8 cellular contexts compared by ENCODE assay signal in genomic region chr2:131682122-131682944, GRCh38.
DNase-seq lines count a peak whose midpoint lies in the region; ATAC-seq and TF ChIP-seq lines count a peak whose summit lies in the region.

No MANE protein-coding gene starts in this region.

- H3K9me2 ChIP-seq in Karpas-422 (replicated peaks; ENCODE audit: insufficient read depth, low read length) = no peaks in the 10 kb centered on the region

- ATAC-seq in GM21786 (IDR thresholded peaks at IDR 0.05; ENCODE audit: unreplicated experiment) (peak; percentile 99), gastroesophageal sphincter (peak; percentile 98)

- peak in 1 of 4 experiments; percentile 54 for TF ChIP-seq CTCF in gastroesophageal sphincter (IDR thresholded peaks at IDR 0.05)

- TF ChIP-seq POLR2A in gastroesophageal sphincter (IDR thresholded peaks at IDR 0.05) = no peak

- no peaks in the 10 kb centered on the region for H4K20me1 ChIP-seq in Karpas-422 (ENCODE audit: insufficient read depth, low read depth, low read length)

- WGBS in gastroesophageal sphincter (ENCODE audit: low coverage in 1 of 2), 2 donors = 0% methylated on average over 2 of the region's 51 CpGs; no CpG with 5 or more reads in 1 of the 2 donors

- H3K36me3 ChIP-seq in Karpas-422 (ENCODE audit: insufficient read depth, low read length) = no peaks in the 10 kb centered on the region
- peaks cover 0 to 13% of the 10 kb centered on the region in 2 donors for H3K36me3 ChIP-seq in gastroesophageal sphincter

- H3K9ac ChIP-seq in Karpas-422 (ENCODE audit: low read length) = peak overlapping the region; percentile 77

- H3K9me3 ChIP-seq in Karpas-422 (ENCODE audit: low read length) (no peaks in the 10 kb centered on the region), gastroesophageal sphincter (no peaks in the 10 kb centered on the region)

- H3K27ac ChIP-seq in Karpas-422 (ENCODE audit: low read length) = no peak overlapping the region
- peak overlapping the region; percentile 5 to 93 (median 83) for H3K27ac ChIP-seq in gastroesophageal sphincter

- DNase-seq in EH (ENCODE audit: low read depth) (peak; percentile 93), Karpas-422 (peak; percentile 94), SHP77 (lab: John Stamatoyannopoulos, UW) (peak; percentile 84 to 92), nucleus accumbens (lab: John Stamatoyannopoulos, UW) (peak; percentile 11 to 92 (median 76)), superior temporal gyrus (ENCODE audit: extremely low spot score) (peak; percentile 88)
- peak; percentile 82 for DNase-seq in activated naive CD4-positive, alpha-beta T cell treated with Interleukin-2 at 50 U/mL for 16 hours

- peak overlapping the region; percentile 83 for H3K4me2 ChIP-seq in Karpas-422 (ENCODE audit: low read depth, low read length, poor library complexity, severe bottlenecking)

- H3K4me1 ChIP-seq in Karpas-422 (ENCODE audit: low read length) (peaks cover 18% of the 10 kb centered on the region), gastroesophageal sphincter (peaks cover 0 to 25% (median 0%) of the 10 kb centered on the region in 3 donors)

- H3K79me2 ChIP-seq in Karpas-422 (ENCODE audit: low read length) = peaks cover 10% of the 10 kb centered on the region; the same call in 1 of the 2 replicates

- TF ChIP-seq EP300 in gastroesophageal sphincter (IDR thresholded peaks at IDR 0.05) = no peak

- H3K4me3 ChIP-seq in Karpas-422 (ENCODE audit: low read length) (peak overlapping the region; percentile 88), gastroesophageal sphincter (peak overlapping the region; percentile 44 to 70)

- H2AFZ ChIP-seq in Karpas-422 (ENCODE audit: low read length) = peak overlapping the region; percentile 97

- no peaks in the 10 kb centered on the region for H3K27me3 ChIP-seq in Karpas-422 (ENCODE audit: low read length)
- peaks cover 21% of the 10 kb centered on the region for H3K27me3 ChIP-seq in gastroesophageal sphincter
